ENCODE assay signal across 9 cellular contexts in the genomic region with DNA sequence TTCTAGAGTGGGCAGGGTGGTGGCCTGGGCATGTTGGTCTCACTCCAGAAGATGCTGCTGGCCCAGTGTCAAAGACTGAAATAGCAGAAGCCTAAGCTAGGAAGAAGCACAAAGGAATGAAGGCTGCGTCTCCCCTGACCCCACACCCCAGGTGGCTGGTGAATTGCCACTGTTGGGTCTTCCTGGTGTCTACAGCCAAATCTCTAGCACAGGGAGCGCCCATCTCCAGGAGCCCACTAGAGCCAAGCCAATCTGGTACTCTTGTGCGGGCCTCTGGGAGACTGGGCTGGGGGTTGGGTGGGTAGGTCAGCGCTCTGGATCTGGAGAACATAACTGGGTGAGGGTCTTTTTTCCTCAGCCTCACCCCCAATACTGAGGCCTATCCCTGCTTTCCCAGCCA. TPM values are rescaled to one million over a fixed set of nuclear protein-coding genes. Genes with fewer than 3 reads are reported as not detected.
DNase-seq lines count a peak whose midpoint lies in the region; ATAC-seq, FAIRE-seq and TF ChIP-seq lines count a peak whose summit lies in the region.
"Had no signal": no experiment of that assay in that cellular context is flagged by ENCODE, and none has a peak within 500 bp of the region (broad histone marks: within the 10 kb centered on the region; RNA-seq: fewer than 3 reads in every experiment).

No MANE protein-coding gene starts in this region.

- H3K56ac ChIP-seq in H1 (replicated peaks; ENCODE audit: insufficient read length, low read depth, low read length), result no peak overlapping the region

- H3K4me2 ChIP-seq in BLaER1 treated with 17β-estradiol and CSF1 and Interleukin-3, amounts not matched to agents 10 nM and 100 nM, result peak overlapping the region; percentile 93 to 100 (median 98)
- H3K4me2 ChIP-seq in H1 (ENCODE audit: insufficient read depth in 1 of 2, low read depth in 2 of 2, low read length in 2 of 2), result peak overlapping the region; percentile 72 to 98

- peak overlapping the region; percentile 82 to 95 (median 90) for H3K9ac ChIP-seq in BLaER1 treated with 17β-estradiol and CSF1 and Interleukin-3, amounts not matched to agents 10 nM and 100 nM
- H3K9ac ChIP-seq in H1 (replicated peaks in 1 of 4; ENCODE audit: extremely low read depth in 1 of 4, low read depth in 3 of 4, low read length in 3 of 4), result peak overlapping the region in 1 of 4 experiments; percentile 72; a peak in 3 of 7 replicates

- H3K27me3 ChIP-seq in BLaER1 treated with 17β-estradiol and CSF1 and Interleukin-3, amounts not matched to agents 10 nM and 100 nM, result no peaks in the 10 kb centered on the region
- no peaks in the 10 kb centered on the region for H3K27me3 ChIP-seq in H1 (replicated peaks in 1 of 4; ENCODE audit: control insufficient read depth in 3 of 4, extremely low read depth in 1 of 4, insufficient read depth in 3 of 4, low read length in 3 of 4)
- no peaks in the 10 kb centered on the region for H3K27me3 ChIP-seq in neuron (ENCODE audit: insufficient read depth, low read length)

- no peak overlapping the region for H3K18ac ChIP-seq in H1 (ENCODE audit: extremely low read depth, low read length)

- TF ChIP-seq EP300 in H1 (IDR thresholded peaks at IDR 0.05; ENCODE audit: borderline replicate concordance in 1 of 2, low read depth in 2 of 2, low read length in 2 of 2), result no peak

- H2BK15ac ChIP-seq in H1 (ENCODE audit: low read length), result no peak overlapping the region

- no peak overlapping the region for H4K91ac ChIP-seq in H1 (replicated peaks; ENCODE audit: insufficient read length, low read length)

- TF ChIP-seq RAD21 in H1 (IDR thresholded peaks at IDR 0.05 in 1 of 2, conservative IDR thresholded peaks at IDR 0.05 in 1 of 2; ENCODE audit: low read depth in 2 of 2, low read length in 2 of 2), result no peak

- FAIRE-seq in H1 (lab: Jason Lieb, UNC), result no peak

- no peak overlapping the region for H2AK5ac ChIP-seq in H1 (ENCODE audit: low read depth, low read length)

- H2BK12ac ChIP-seq in H1 (ENCODE audit: low read depth, low read length), result no peak overlapping the region

- no peak overlapping the region for H3K4ac ChIP-seq in H1 (replicated peaks; ENCODE audit: insufficient read length, low read depth, low read length)

- no peak overlapping the region for H2BK5ac ChIP-seq in H1 (ENCODE audit: low read depth, low read length)

- 89% methylated on average over 4 of the region's 4 CpGs; no CpG with 5 or more reads in 1 of the 2 experiments for WGBS in H1 (ENCODE audit: extremely low coverage in 1 of 2, insufficient coverage in 1 of 2, insufficient read length in 1 of 2, insufficient replicate concordance in 2 of 2, low coverage in 1 of 2, low lambda C conversion rate in 2 of 2, missing lambda C conversion rate in 1 of 2), 2 experiments

- TF ChIP-seq POLR2A in NB4 (IDR thresholded peaks at IDR 0.05; ENCODE audit: extremely low read depth, insufficient read length), result no peak
- no peak for TF ChIP-seq POLR2A in H1 (IDR thresholded peaks at IDR 0.05; ENCODE audit: control extremely low read depth in 1 of 2, low read depth in 2 of 2, low read length in 2 of 2)

- no peak for ATAC-seq in GM18511 (IDR thresholded peaks at IDR 0.05; ENCODE audit: unreplicated experiment)
- ATAC-seq in GM18870 (IDR thresholded peaks at IDR 0.05; ENCODE audit: unreplicated experiment), result no peak

- no peak for DNase-seq in NB4 (ENCODE audit: low read depth)
- DNase-seq in H1 (ENCODE audit: low read depth in 1 of 2, low spot score in 2 of 2), result no peak
- DNase-seq in KG1 (lab: John Stamatoyannopoulos, UW), result no peak
- no peak for DNase-seq in NAMALWA (ENCODE audit: low spot score)
- DNase-seq: NCI-H226 had no signal

- H2BK20ac ChIP-seq in H1 (ENCODE audit: low read length), result no peak overlapping the region

- no peak overlapping the region for H2BK120ac ChIP-seq in H1 (replicated peaks; ENCODE audit: low read depth, low read length)

- peaks cover 41 to 77% (median 60%) of the 10 kb centered on the region in 10 experiments for H3K4me1 ChIP-seq in BLaER1 treated with 17β-estradiol and CSF1 and Interleukin-3, amounts not matched to agents 10 nM and 100 nM
- peaks cover 0 to 27% (median 13%) of the 10 kb centered on the region in 4 experiments; a peak in 6 of 7 replicates for H3K4me1 ChIP-seq in H1 (replicated peaks in 1 of 4; ENCODE audit: control insufficient read depth in 3 of 4, insufficient read depth in 4 of 4, low read length in 3 of 4)
- H3K4me1 ChIP-seq in neuron (ENCODE audit: insufficient read depth, low read length), result peaks cover 24% of the 10 kb centered on the region

- H4K5ac ChIP-seq in H1 (ENCODE audit: insufficient read length, low read depth, low read length), result no peak overlapping the region

- H3K27ac ChIP-seq in BLaER1 treated with 17β-estradiol and CSF1 and Interleukin-3, amounts not matched to agents 10 nM and 100 nM, result peak overlapping the region; percentile 67 to 86 (median 81); a peak in 20 of 22 replicates
- no peak overlapping the region for H3K27ac ChIP-seq in H1 (ENCODE audit: low read depth, low read length)

- POLR2A ChIA-PET in H1 (lab: Charles Lee; ENCODE audit: partially characterized antibody), result interaction anchor here (0.8 to 6.4 kb wide), 9 partner anchors 7 to 63 kb away, joined by 3 to 36 read pairs (median 15); a partner anchor contains a TSS

- CTCF ChIA-PET in H1 (lab: Charles Lee; ENCODE audit: partially characterized antibody), result interaction anchor here (1.1 to 7.5 kb wide), 6 partner anchors 10 to 215 kb away, joined by 3 to 75 read pairs (median 4); a partner anchor contains a TSS

- H4K8ac ChIP-seq in H1 (ENCODE audit: extremely low read depth, insufficient read depth, low read length), result peak overlapping the region; percentile 42; the same call in 1 of the 2 replicates

- H3K23ac ChIP-seq in H1 (ENCODE audit: insufficient read length), result no peak overlapping the region

- no peak for TF ChIP-seq CTCF in NB4 (IDR thresholded peaks at IDR 0.05; ENCODE audit: low read depth, low read length)
- TF ChIP-seq CTCF in H1 (IDR thresholded peaks at IDR 0.05; ENCODE audit: control extremely low read depth in 1 of 3, insufficient read depth in 1 of 3, low read depth in 1 of 3, low read length in 3 of 3), result no peak

- H2AFZ ChIP-seq in H1 (ENCODE audit: low read length) (no peak overlapping the region), neuron (ENCODE audit: low read depth, low read length) (no peak overlapping the region)

- peaks cover 28 to 60% (median 40%) of the 10 kb centered on the region in 11 experiments for H4K20me1 ChIP-seq in BLaER1 treated with 17β-estradiol and CSF1 and Interleukin-3, amounts not matched to agents 10 nM and 100 nM
- H4K20me1 ChIP-seq in H1 (replicated peaks in 1 of 2; ENCODE audit: control insufficient read depth in 1 of 2, insufficient read depth in 2 of 2, low read length in 2 of 2), result peaks cover 6 to 7% of the 10 kb centered on the region in 2 experiments

- H3K36me3 ChIP-seq in BLaER1 treated with 17β-estradiol and CSF1 and Interleukin-3, amounts not matched to agents 10 nM and 100 nM, result peaks cover 39 to 66% (median 50%) of the 10 kb centered on the region in 11 experiments
- H3K36me3 ChIP-seq in H1 (ENCODE audit: control insufficient read depth in 2 of 4, insufficient read depth in 4 of 4, low read length in 3 of 4) (peaks cover 10 to 31% (median 22%) of the 10 kb centered on the region in 4 experiments; a peak in 7 of 8 replicates), neuron (ENCODE audit: insufficient read depth, low read length) (peaks cover 40% of the 10 kb centered on the region)

- peak overlapping the region; percentile 88 to 99 (median 92) for H3K4me3 ChIP-seq in BLaER1 treated with 17β-estradiol and CSF1 and Interleukin-3, amounts not matched to agents 10 nM and 100 nM
- peak overlapping the region; percentile 91 for H3K4me3 ChIP-seq in NB4 (ENCODE audit: low read depth, low read length)
- H3K4me3 ChIP-seq in H1 (ENCODE audit: extremely low read depth in 1 of 4, insufficient read depth in 2 of 4, low read depth in 3 of 4, low read length in 4 of 4), result peak overlapping the region; percentile 52 to 97 (median 90)
- peak overlapping the region; percentile 79 for H3K4me3 ChIP-seq in neuron (ENCODE audit: low read length)

- H3K14ac ChIP-seq in H1 (ENCODE audit: insufficient read length), result no peak overlapping the region

- peaks cover 5% of the 10 kb centered on the region; the same call in 1 of the 2 replicates for H3K79me1 ChIP-seq in H1 (ENCODE audit: low read depth, low read length)

- H3K9me3 ChIP-seq in BLaER1 treated with 17β-estradiol and CSF1 and Interleukin-3, amounts not matched to agents 10 nM and 100 nM (replicated peaks in 1 of 11), result no peaks in the 10 kb centered on the region
- H3K9me3 ChIP-seq in H1 (ENCODE audit: insufficient read depth in 2 of 2, low read depth in 1 of 2, low read length in 1 of 2) (no peaks in the 10 kb centered on the region), neuron (ENCODE audit: low read length) (no peaks in the 10 kb centered on the region)

- peaks cover 19% of the 10 kb centered on the region; the same call in 1 of the 2 replicates for H3K23me2 ChIP-seq in H1 (ENCODE audit: low read depth, low read length)

- peaks cover 0 to 11% of the 10 kb centered on the region in 2 experiments; a peak in 2 of 4 replicates for H3K79me2 ChIP-seq in H1 (ENCODE audit: control insufficient read depth in 1 of 2, insufficient read depth in 2 of 2, low read length in 2 of 2)

RNA-seq across cellular contexts. Expression of a gene that starts 0.9 kb away (rescaled TPM):
- 30.8 and 33.3 TPM in 2 replicates for total RNA-seq in H1 (2021; fragmentation: NEBNext Ultra II Directional; extraction: Animal tissue kit (Norgen Biotek cat#: 25700))
- polyA plus RNA-seq in H1 (2011; rRNA removed), result 65.4 and 73.6 TPM in 2 replicates
- polyA plus RNA-seq in H1 (2011; cell fraction: cytosol; rRNA removed), result 61.2 TPM
- 48.4 TPM for polyA plus RNA-seq in H1 (2011; cell fraction: nucleus; rRNA removed)
- polyA plus RNA-seq in H1 (2012, experiment 1 of 2), result 37.2 to 43.9 TPM (median 39.9 TPM) in 4 replicates
- polyA plus RNA-seq in H1 (2012, experiment 2 of 2), result 39.5 TPM
- 27.0 TPM for polyA plus RNA-seq in H1 (2013, experiment 1 of 2)
- polyA plus RNA-seq in H1 (2013, experiment 2 of 2), result 26.3 TPM
- 23.2 and 29.9 TPM in 2 replicates for polyA minus RNA-seq in H1 (2011; rRNA and poly(A)+ RNA removed)
- polyA minus RNA-seq in H1 (2011; cell fraction: cytosol; rRNA and poly(A)+ RNA removed), result 10.8 TPM
- polyA minus RNA-seq in H1 (2011; cell fraction: nucleus; rRNA and poly(A)+ RNA removed), result 14.3 TPM

RNA-seq across cellular contexts. Expression of a gene that starts 4.6 kb away (rescaled TPM):
- 51.9 and 52.2 TPM in 2 replicates for total RNA-seq in H1 (2021; fragmentation: NEBNext Ultra II Directional; extraction: Animal tissue kit (Norgen Biotek cat#: 25700))
- 176 and 199 TPM in 2 replicates for polyA plus RNA-seq in H1 (2011; rRNA removed)
- polyA plus RNA-seq in H1 (2011; cell fraction: cytosol; rRNA removed), result 123 TPM
- polyA plus RNA-seq in H1 (2011; cell fraction: nucleus; rRNA removed), result 151 TPM
- polyA plus RNA-seq in H1 (2012, experiment 1 of 2), result 31.1 to 66.1 TPM (median 59.2 TPM) in 4 replicates
- polyA plus RNA-seq in H1 (2012, experiment 2 of 2), result 59.1 TPM
- 78.6 TPM for polyA plus RNA-seq in H1 (2013, experiment 1 of 2)
- polyA plus RNA-seq in H1 (2013, experiment 2 of 2), result 81.3 TPM
- 73.6 and 96.1 TPM in 2 replicates for polyA minus RNA-seq in H1 (2011; rRNA and poly(A)+ RNA removed)
- polyA minus RNA-seq in H1 (2011; cell fraction: cytosol; rRNA and poly(A)+ RNA removed), result 48.2 TPM
- 64.4 TPM for polyA minus RNA-seq in H1 (2011; cell fraction: nucleus; rRNA and poly(A)+ RNA removed)

RNA-seq across cellular contexts. Expression of a gene that starts 13.5 kb away (rescaled TPM):
- 10.3 and 11.2 TPM in 2 replicates for total RNA-seq in H1 (2021; fragmentation: NEBNext Ultra II Directional; extraction: Animal tissue kit (Norgen Biotek cat#: 25700))
- 15.7 and 15.9 TPM in 2 replicates for polyA plus RNA-seq in H1 (2011; rRNA removed)
- polyA plus RNA-seq in H1 (2011; cell fraction: cytosol; rRNA removed), result 20.5 TPM
- 22.6 TPM for polyA plus RNA-seq in H1 (2011; cell fraction: nucleus; rRNA removed)
- polyA plus RNA-seq in H1 (2012, experiment 1 of 2), result 12.1 to 16.1 TPM (median 13.6 TPM) in 4 replicates
- polyA plus RNA-seq in H1 (2012, experiment 2 of 2), result 7.0 TPM
- 7.7 TPM for polyA plus RNA-seq in H1 (2013, experiment 1 of 2)
- 7.1 TPM for polyA plus RNA-seq in H1 (2013, experiment 2 of 2)
- polyA minus RNA-seq in H1 (2011; rRNA and poly(A)+ RNA removed), result 4.5 and 5.8 TPM in 2 replicates
- polyA minus RNA-seq in H1 (2011; cell fraction: cytosol; rRNA and poly(A)+ RNA removed), result 2.0 TPM
- 10.0 TPM for polyA minus RNA-seq in H1 (2011; cell fraction: nucleus; rRNA and poly(A)+ RNA removed)

RNA-seq across cellular contexts. Expression of a gene that starts 18.4 kb away (rescaled TPM):
- total RNA-seq in H1 (2021; fragmentation: NEBNext Ultra II Directional; extraction: Animal tissue kit (Norgen Biotek cat#: 25700)), result 0.54 and 0.56 TPM in 2 replicates
- polyA plus RNA-seq in H1 (2011; rRNA removed), result 0.79 and 0.93 TPM in 2 replicates
- 0.96 TPM for polyA plus RNA-seq in H1 (2011; cell fraction: cytosol; rRNA removed)
- polyA plus RNA-seq in H1 (2011; cell fraction: nucleus; rRNA removed), result 2.1 TPM
- 0.18 to 0.96 TPM (median 0.41 TPM) in 4 replicates for polyA plus RNA-seq in H1 (2012, experiment 1 of 2)
- polyA plus RNA-seq in H1 (2012, experiment 2 of 2), result 0.20 TPM
- polyA plus RNA-seq in H1 (2013, experiment 1 of 2), result 0.67 TPM
- polyA plus RNA-seq in H1 (2013, experiment 2 of 2), result 0.40 TPM
- polyA minus RNA-seq in H1 (2011; rRNA and poly(A)+ RNA removed), result 0.32 TPM in 2 replicates
- not detected for polyA minus RNA-seq in H1 (2011; cell fraction: cytosol; rRNA and poly(A)+ RNA removed)
- 0.50 TPM for polyA minus RNA-seq in H1 (2011; cell fraction: nucleus; rRNA and poly(A)+ RNA removed)

RNA-seq across cellular contexts. Expression of a gene that starts 23.4 kb away (rescaled TPM):
- total RNA-seq in H1 (2021; fragmentation: NEBNext Ultra II Directional; extraction: Animal tissue kit (Norgen Biotek cat#: 25700)), result 25.0 and 28.4 TPM in 2 replicates
- polyA plus RNA-seq in H1 (2011; rRNA removed), result 51.4 and 52.3 TPM in 2 replicates
- 53.3 TPM for polyA plus RNA-seq in H1 (2011; cell fraction: cytosol; rRNA removed)
- polyA plus RNA-seq in H1 (2011; cell fraction: nucleus; rRNA removed), result 91.8 TPM
- 18.1 to 35.5 TPM (median 31.5 TPM) in 4 replicates for polyA plus RNA-seq in H1 (2012, experiment 1 of 2)
- 26.4 TPM for polyA plus RNA-seq in H1 (2012, experiment 2 of 2)
- 14.6 TPM for polyA plus RNA-seq in H1 (2013, experiment 1 of 2)
- 13.2 TPM for polyA plus RNA-seq in H1 (2013, experiment 2 of 2)
- 54.5 and 61.1 TPM in 2 replicates for polyA minus RNA-seq in H1 (2011; rRNA and poly(A)+ RNA removed)
- 13.8 TPM for polyA minus RNA-seq in H1 (2011; cell fraction: cytosol; rRNA and poly(A)+ RNA removed)
- polyA minus RNA-seq in H1 (2011; cell fraction: nucleus; rRNA and poly(A)+ RNA removed), result 20.9 TPM
